8 cellular contexts compared by ENCODE assay signal in the genomic region with DNA sequence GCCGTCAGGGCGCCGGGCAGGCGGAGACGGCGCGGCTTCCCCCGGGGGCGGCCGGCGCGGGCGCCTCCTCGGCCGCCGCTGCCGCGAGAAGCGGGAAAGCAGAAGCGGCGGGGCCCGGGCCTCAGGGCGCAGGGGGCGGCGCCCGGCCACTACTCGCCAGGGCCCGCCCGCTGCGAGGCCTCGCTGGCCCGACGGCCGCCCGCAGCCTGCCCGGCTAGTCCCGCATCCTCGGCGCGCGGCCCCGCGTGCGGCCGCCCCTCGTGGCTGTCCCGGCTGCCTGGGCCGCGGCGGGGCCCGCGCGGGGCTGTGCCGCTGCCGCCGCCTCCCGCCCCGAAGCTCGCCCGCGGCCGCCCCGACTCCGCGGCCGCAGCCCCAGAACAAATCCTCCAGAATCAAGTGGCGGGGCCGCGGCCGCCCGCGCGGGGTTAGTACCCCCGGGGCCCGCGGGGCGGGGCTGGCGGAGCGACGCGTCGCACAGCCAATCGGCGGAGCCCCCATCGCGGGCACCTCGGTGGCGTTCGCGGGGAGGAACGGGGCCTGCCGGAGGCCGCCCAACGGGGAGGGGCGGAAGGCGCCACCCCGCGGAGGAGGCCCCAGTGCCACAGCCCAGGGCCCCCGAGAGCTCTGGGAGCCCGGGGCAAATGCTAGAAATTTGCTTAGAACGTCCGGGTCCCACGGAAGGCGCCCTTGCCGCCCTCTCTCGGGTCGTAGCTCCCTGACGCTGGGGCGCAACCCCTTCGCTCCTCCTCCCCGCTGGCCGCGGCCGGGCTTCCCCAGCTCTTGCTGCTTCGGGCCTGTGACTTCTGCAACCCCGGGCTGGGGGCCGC. TPM values are rescaled to one million over a fixed set of nuclear protein-coding genes. Genes with fewer than 3 reads are reported as not detected.
DNase-seq lines count a peak whose midpoint lies in the region; ATAC-seq and TF ChIP-seq lines count a peak whose summit lies in the region.

A gene (minus strand): TSS at position 401 of the 827 bp plus-strand sequence. CDS start 408 bp downstream, outside the sequence.

- peak within 1 kb of the TSS; percentile 93 for H3K27ac Mint-ChIP-seq in dendritic cell treated with granulocyte-macrophage colony-stimulating factor and Interleukin-4, amounts not matched to agents 40 ng/mL and 50 ng/mL, for 4 days
- H3K27ac Mint-ChIP-seq in naive B cell, result peak within 1 kb of the TSS; percentile 97 to 100 (median 99)
- peak within 1 kb of the TSS; percentile 93 for H3K27ac Mint-ChIP-seq in stimulated activated naive CD8-positive, alpha-beta T cell treated with anti-CD3 and anti-CD28 coated beads, Interleukin-15, Interleukin-2, amounts not matched to agents 100 ng/mL and 50 ng/mL, for 24 hours

- no peaks in the 10 kb centered on the region for H3K9me3 Mint-ChIP-seq in dendritic cell treated with granulocyte-macrophage colony-stimulating factor and Interleukin-4, amounts not matched to agents 40 ng/mL and 50 ng/mL, for 4 days
- H3K9me3 Mint-ChIP-seq in naive B cell, result no peaks in the 10 kb centered on the region
- H3K9me3 Mint-ChIP-seq in stimulated activated naive CD8-positive, alpha-beta T cell treated with anti-CD3 and anti-CD28 coated beads, Interleukin-15, Interleukin-2, amounts not matched to agents 100 ng/mL and 50 ng/mL, for 24 hours, result no peaks in the 10 kb centered on the region

- H3K36me3 Mint-ChIP-seq in dendritic cell treated with granulocyte-macrophage colony-stimulating factor and Interleukin-4, amounts not matched to agents 40 ng/mL and 50 ng/mL, for 4 days (ENCODE audit: low read depth), result peaks cover 39% of the 10 kb centered on the region
- peaks cover 0 to 4% of the 10 kb centered on the region in 2 donors for H3K36me3 Mint-ChIP-seq in naive B cell
- H3K36me3 Mint-ChIP-seq in stimulated activated naive CD8-positive, alpha-beta T cell treated with anti-CD3 and anti-CD28 coated beads, Interleukin-15, Interleukin-2, amounts not matched to agents 100 ng/mL and 50 ng/mL, for 24 hours (ENCODE audit: low read depth), result peaks cover 70% of the 10 kb centered on the region

- DNase-seq in NCI-H1048 (lab: John Stamatoyannopoulos, UW) (peak; percentile 45), naive B cell (peak; percentile 96), dedifferentiated amniotic fluid mesenchymal stem cell (ENCODE audit: extremely low spot score) (no peak)
- peak; percentile 87 for DNase-seq in activated CD4-positive, CD25-positive, alpha-beta regulatory T cell treated with anti-CD3 and anti-CD28 coated beads, Interleukin-2, amount 50 U/mL, for 16 hours (ENCODE audit: low read depth, low spot score)

- intact Hi-C loops in dendritic cell treated with granulocyte-macrophage colony-stimulating factor and Interleukin-4, amounts not matched to agents 40 ng/mL and 50 ng/mL, for 4 days (cut with micrococcal nuclease), result no loop called here

- peaks cover 39% of the 10 kb centered on the region for H3K27me3 Mint-ChIP-seq in dendritic cell treated with granulocyte-macrophage colony-stimulating factor and Interleukin-4, amounts not matched to agents 40 ng/mL and 50 ng/mL, for 4 days
- no peaks in the 10 kb centered on the region for H3K27me3 Mint-ChIP-seq in naive B cell
- no peaks in the 10 kb centered on the region for H3K27me3 Mint-ChIP-seq in stimulated activated naive CD8-positive, alpha-beta T cell treated with anti-CD3 and anti-CD28 coated beads, Interleukin-15, Interleukin-2, amounts not matched to agents 100 ng/mL and 50 ng/mL, for 24 hours

- H3K4me1 Mint-ChIP-seq in dendritic cell treated with granulocyte-macrophage colony-stimulating factor and Interleukin-4, amounts not matched to agents 40 ng/mL and 50 ng/mL, for 4 days (ENCODE audit: low read depth), result peaks cover 61% of the 10 kb centered on the region
- H3K4me1 Mint-ChIP-seq in naive B cell, result peaks cover 42 to 67% (median 58%) of the 10 kb centered on the region in 3 donors
- peaks cover 78% of the 10 kb centered on the region for H3K4me1 Mint-ChIP-seq in stimulated activated naive CD8-positive, alpha-beta T cell treated with anti-CD3 and anti-CD28 coated beads, Interleukin-15, Interleukin-2, amounts not matched to agents 100 ng/mL and 50 ng/mL, for 24 hours (ENCODE audit: low read depth)

- ATAC-seq in GM18505 (IDR thresholded peaks at IDR 0.05; ENCODE audit: unreplicated experiment) (peak; percentile 71), HG02610 (IDR thresholded peaks at IDR 0.05; ENCODE audit: unreplicated experiment) (peak; percentile 77), naive B cell (ENCODE audit: low read depth in 2 of 2) (peak; percentile 79 to 81)

- TF ChIP-seq POLR2A in GM18505 (IDR thresholded peaks at IDR 0.05; ENCODE audit: borderline replicate concordance, extremely low read depth, insufficient read depth, insufficient read length), result peak; percentile 90

- H3K4me3 Mint-ChIP-seq in dendritic cell treated with granulocyte-macrophage colony-stimulating factor and Interleukin-4, amounts not matched to agents 40 ng/mL and 50 ng/mL, for 4 days, result peak within 1 kb of the TSS; percentile 89
- peak within 1 kb of the TSS; percentile 97 to 100 (median 99) for H3K4me3 Mint-ChIP-seq in naive B cell
- peak within 1 kb of the TSS; percentile 89 for H3K4me3 Mint-ChIP-seq in stimulated activated naive CD8-positive, alpha-beta T cell treated with anti-CD3 and anti-CD28 coated beads, Interleukin-15, Interleukin-2, amounts not matched to agents 100 ng/mL and 50 ng/mL, for 24 hours

RNA-seq across cellular contexts. Expression of the gene that starts here (rescaled TPM):
- polyA plus RNA-seq in naive B cell (ENCODE audit: low read depth in 6 of 6), result 10 to 100 TPM; 14.7 to 28.7 (median 18.2) TPM
